Comparison of ENCODE assay signal across 1 cellular context in genomic region chr1:40897499-40897898, GRCh38.
TF ChIP-seq lines count a peak whose summit lies in the region.

No MANE protein-coding gene starts in this region.

TF ChIP-seq in GM23338, 12 proteins besides CTCF, POLR2A, EP300 and RAD21 (continued from another document):
- TF ChIP-seq NANOG (IDR thresholded peaks at IDR 0.05; ENCODE audit: borderline replicate concordance), result no peak
- TF ChIP-seq ZNF462 (CRISPR knock-in tag; IDR thresholded peaks at IDR 0.05), result no peak
- TF ChIP-seq ETS1 (IDR thresholded peaks at IDR 0.05), result no peak
- TF ChIP-seq EZH2phosphoT487 (IDR thresholded peaks at IDR 0.05; ENCODE audit: unreplicated experiment), result no peak
- TF ChIP-seq CREB1 (CRISPR knock-in tag; IDR thresholded peaks at IDR 0.05; ENCODE audit: low read depth), result no peak
- no peak for TF ChIP-seq ZNF114 (CRISPR knock-in tag; IDR thresholded peaks at IDR 0.05)
- TF ChIP-seq JUNB (IDR thresholded peaks at IDR 0.05; ENCODE audit: unreplicated experiment), result no peak
- no peak for TF ChIP-seq POLR2AphosphoS5 (IDR thresholded peaks at IDR 0.05; ENCODE audit: low read depth)
